In genomic region chr7:55128693-55129394, GRCh38 we compare ENCODE assay signal across 10 cellular contexts.
DNase-seq lines count a peak whose midpoint lies in the region; TF ChIP-seq lines count a peak whose summit lies in the region.
"Had no signal": no experiment of that assay in that cellular context is flagged by ENCODE, and none has a peak within 500 bp of the region (broad histone marks: within the 10 kb centered on the region; RNA-seq: fewer than 3 reads in every experiment).

No MANE protein-coding gene starts in this region.

- no peak overlapping the region for H3K9ac ChIP-seq in muscle layer of colon (ENCODE audit: low read length)

- no peaks in the 10 kb centered on the region for H3K9me3 ChIP-seq in muscle layer of colon (ENCODE audit: low read length)
- H3K9me3 ChIP-seq in uterus = no peaks in the 10 kb centered on the region

- no peak for TF ChIP-seq POLR2A in uterus (IDR thresholded peaks at IDR 0.05)

- no peaks in the 10 kb centered on the region for H3K27me3 ChIP-seq in muscle layer of colon (ENCODE audit: control insufficient read depth in 1 of 2, insufficient read depth in 2 of 2, low read length in 2 of 2)
- H3K27me3 ChIP-seq in uterus = no peaks in the 10 kb centered on the region

- POLR2A ChIA-PET in GM10248 (lab: Yijun Ruan, JAX) = no interaction called here

- peaks cover 69% of the 10 kb centered on the region for H3K4me1 ChIP-seq in muscle layer of colon (ENCODE audit: insufficient read depth, low read length)
- peaks cover 14 to 25% of the 10 kb centered on the region in 2 donors for H3K4me1 ChIP-seq in uterus

- peak overlapping the region; percentile 74 for H3K27ac ChIP-seq in muscle layer of colon (ENCODE audit: low read depth, low read length)
- peak overlapping the region; percentile 88 to 92 for H3K27ac ChIP-seq in uterus

- DNase-seq in NCI-H1436 (lab: John Stamatoyannopoulos, UW) = peak; percentile 24
- no peak for DNase-seq in NCI-H1436 treated with DMSO at 0.1 percent for 48 hours (lab: John Stamatoyannopoulos, UW)
- peak; percentile 84 for DNase-seq in choroid plexus epithelial cell (ENCODE audit: low read depth)
- peak; percentile 43 to 65 for DNase-seq in uterus
- no peak for DNase-seq in Ammon's horn (ENCODE audit: low spot score)
- DNase-seq in GM10248 (ENCODE audit: extremely low spot score) = no peak
- no peak for DNase-seq in GM10266 (ENCODE audit: extremely low spot score)
- DNase-seq: NCI-H2029; stimulated activated CD4-positive, alpha-beta T cell treated with anti-CD3 and anti-CD28 coated beads, Interleukin-4, amount 100 ng/mL, for 4 hours had no signal

- TF ChIP-seq CTCF in choroid plexus epithelial cell (conservative IDR thresholded peaks at IDR 0.05; ENCODE audit: low read depth, low read length) (no peak), uterus (IDR thresholded peaks at IDR 0.05) (no peak), GM10248 (IDR thresholded peaks at IDR 0.05; ENCODE audit: control extremely low read depth, extremely low read depth, low read depth, missing control alignments) (no peak), GM10266 (IDR thresholded peaks at IDR 0.05; ENCODE audit: control insufficient read depth, insufficient read depth, low read depth, missing control alignments) (no peak)

- H3K36me3 ChIP-seq in muscle layer of colon (ENCODE audit: insufficient read depth, low read length) (no peaks in the 10 kb centered on the region), uterus (no peaks in the 10 kb centered on the region)

- H3K4me3 ChIP-seq in choroid plexus epithelial cell (ENCODE audit: low read depth, low read length) (no peak overlapping the region), muscle layer of colon (ENCODE audit: low read depth in 1 of 2, low read length in 2 of 2) (no peak overlapping the region), uterus (no peak overlapping the region)

- CTCF ChIA-PET in GM10248 (lab: Yijun Ruan, JAX) = interaction anchor here (1.2 to 2.9 kb wide), 5 partner anchors 12 to 126 kb away, joined by 3 to 9 read pairs (median 5); no protein-coding TSS in a partner anchor

- intact Hi-C loops in uterus (cut with DNase I; ENCODE audit: low total_unique reads) = no loop called here

Comparison
In these comparisons a context has a peak if more than half of its experiments do, and no peak if none do; other contexts are left out.
1. DNase-seq: peak in NCI-H1436 (single experiment), choroid plexus epithelial cell (single experiment) and uterus (2 of 2); none in NCI-H1436 treated with DMSO at 0.1 percent for 48 hours (single experiment), Ammon's horn (single experiment), GM10248 (single experiment) and GM10266 (single experiment).